In genomic region chr1:228403231-228403631, GRCh38 we compare ENCODE assay signal across 20 cellular contexts. TPM values are rescaled to one million over a fixed set of nuclear protein-coding genes. Genes with fewer than 3 reads are reported as not detected.
A peak's percentile ranks its signal among the peaks of the same experiment; 100 is the strongest.
DNase-seq lines count a peak whose midpoint lies in the region; ATAC-seq, FAIRE-seq and TF ChIP-seq lines count a peak whose summit lies in the region.
"Had no signal": no experiment of that assay in that cellular context is flagged by ENCODE, and none has a peak within 500 bp of the region (broad histone marks: within the 10 kb centered on the region; RNA-seq: fewer than 3 reads in every experiment).

No MANE protein-coding gene starts in this region.

- H3K4me1 ChIP-seq in right atrium auricular region (peaks cover 0 to 39% of the 10 kb centered on the region in 2 donors), keratinocyte (ENCODE audit: control insufficient read depth, extremely low read depth, insufficient read depth, low read length) (peaks cover 41% of the 10 kb centered on the region), Caco-2 (peaks cover 21% of the 10 kb centered on the region)
- H3K4me1 ChIP-seq: foreskin keratinocyte had no signal

- CTCF ChIA-PET in WTC11 (lab: Charles Lee): interaction anchor here (0.5 kb wide), 1 partner anchor 69 kb away, joined by 4 read pairs; no protein-coding TSS in a partner anchor
- CTCF ChIA-PET in Caco-2 (lab: Charles Lee): no interaction called here

- DNase-seq in left ventricle myocardium superior (peak; percentile 28), right atrium auricular region (ENCODE audit: low spot score) (no peak), WTC11 (ENCODE audit: low spot score) (no peak), keratinocyte (ENCODE audit: low read depth, low spot score) (no peak), Caco-2 (no peak), DMS53 treated with DMSO at 0.1 percent for 48 hours (lab: John Stamatoyannopoulos, UW; ENCODE audit: unreplicated experiment) (no peak), D721Med (ENCODE audit: insufficient read length, low spot score) (no peak)
- DNase-seq: amniotic stem cell, BE2C, cerebellar nuclear complex, left ventricle myocardium inferior, MG63, NCI-H1930, NCI-H524 treated with DMSO at 0.1 percent for 48 hours, OCI-M1, psoas muscle had no signal

- H3K9ac ChIP-seq in keratinocyte (ENCODE audit: control insufficient read depth, extremely low read depth, insufficient read depth, low read length): no peak overlapping the region

- H3K27me3 ChIP-seq in right atrium auricular region (no peaks in the 10 kb centered on the region), keratinocyte (ENCODE audit: control insufficient read depth, extremely low read depth, insufficient read depth, low read length) (no peaks in the 10 kb centered on the region), Caco-2 (replicated peaks; ENCODE audit: control insufficient read depth, insufficient read depth, low read length) (no peaks in the 10 kb centered on the region)
- H3K27me3 ChIP-seq: BE2C, foreskin keratinocyte, MG63 had no signal

- H3K9me1 ChIP-seq in keratinocyte (ENCODE audit: control insufficient read depth, extremely low read depth, insufficient read depth, low read length): peaks cover 4% of the 10 kb centered on the region

- H3K36me3 ChIP-seq in right atrium auricular region (peaks cover 10% of the 10 kb centered on the region), keratinocyte (ENCODE audit: control insufficient read depth in 2 of 2, extremely low read depth in 1 of 2, insufficient read depth in 2 of 2, low read length in 2 of 2) (peaks cover 28 to 41% of the 10 kb centered on the region in 2 experiments), Caco-2 (ENCODE audit: control insufficient read depth, insufficient read depth, low read length) (peaks cover 6% of the 10 kb centered on the region)

- intact Hi-C loops in left ventricle myocardium superior (cut with micrococcal nuclease): no loop called here
- intact Hi-C loops in Caco-2 (cut with micrococcal nuclease; ENCODE audit: unreplicated experiment): no loop called here

- POLR2A ChIA-PET in WTC11 (lab: Charles Lee): no interaction called here
- POLR2A ChIA-PET in Caco-2 (lab: Charles Lee): no interaction called here

- H3K4me3 ChIP-seq in right atrium auricular region (no peak overlapping the region), keratinocyte (ENCODE audit: control insufficient read depth in 2 of 3, extremely low read depth in 1 of 3, insufficient read depth in 2 of 3, low read depth in 1 of 3, low read length in 3 of 3) (no peak overlapping the region), Caco-2 (ENCODE audit: low read depth, low read length) (no peak overlapping the region)
- H3K4me3 ChIP-seq: left ventricle myocardium inferior, MG63, psoas muscle had no signal

- H3K27ac ChIP-seq in right atrium auricular region (no peak overlapping the region), keratinocyte (ENCODE audit: control insufficient read depth, insufficient read depth, low read length) (no peak overlapping the region)
- H3K27ac ChIP-seq: foreskin keratinocyte, left ventricle myocardium inferior, psoas muscle had no signal

- H4K20me1 ChIP-seq in keratinocyte (ENCODE audit: control insufficient read depth, extremely low read depth, insufficient read depth, low read length): peaks cover 39% of the 10 kb centered on the region

- no peak for FAIRE-seq in keratinocyte (lab: Jason Lieb, UNC)
- no peak for FAIRE-seq in D721Med (lab: Jason Lieb, UNC)
- FAIRE-seq: endometrium, H54 had no signal

- BruUV-seq in Caco-2 (replicated peaks; lab: Mats Ljungman, UMichigan): no TSS peak

- no peak overlapping the region for H3K4me3 Mint-ChIP-seq in WTC11
- no peak overlapping the region for H3K4me3 Mint-ChIP-seq in Caco-2 (ENCODE audit: unreplicated experiment)

- H3K27ac Mint-ChIP-seq in WTC11: peak overlapping the region; percentile 20; the same call in 1 of the 2 replicates
- H3K27ac Mint-ChIP-seq in Caco-2 (ENCODE audit: unreplicated experiment): no peak overlapping the region

- ATAC-seq in left ventricle myocardium superior (no peak), WTC11 (no peak)
- ATAC-seq: psoas muscle had no signal

- H3K36me3 Mint-ChIP-seq in WTC11: peaks cover 24% of the 10 kb centered on the region; the same call in 1 of the 2 replicates
- H3K36me3 Mint-ChIP-seq in Caco-2 (ENCODE audit: insufficient read depth, unreplicated experiment): peaks cover 67% of the 10 kb centered on the region

- TF ChIP-seq CTCF in right atrium auricular region (IDR thresholded peaks at IDR 0.05) (no peak), WTC11 (IDR thresholded peaks at IDR 0.05) (no peak), keratinocyte (optimal IDR thresholded peaks at IDR 0.05 in 1 of 3, IDR thresholded peaks at IDR 0.05 in 1 of 3, conservative IDR thresholded peaks at IDR 0.05 in 1 of 3; ENCODE audit: extremely low read depth in 1 of 3, insufficient read depth in 2 of 3, low read length in 3 of 3) (no peak), Caco-2 (IDR thresholded peaks at IDR 0.05; ENCODE audit: insufficient read depth in 1 of 2, low read depth in 1 of 2, low read length in 1 of 2, severe bottlenecking in 1 of 2, unreplicated experiment in 1 of 2) (no peak), D721Med (IDR thresholded peaks at IDR 0.05; ENCODE audit: insufficient read depth, missing control alignments) (no peak)

- H3K4me2 ChIP-seq in keratinocyte (ENCODE audit: control insufficient read depth, extremely low read depth, insufficient read depth, low read depth, low read length): peak overlapping the region; percentile 4

- H2AFZ ChIP-seq in keratinocyte (ENCODE audit: control insufficient read depth, low read length): no peak overlapping the region

- H3K27me3 Mint-ChIP-seq in WTC11 (ENCODE audit: low read depth) (no peaks in the 10 kb centered on the region), Caco-2 (ENCODE audit: insufficient read depth, unreplicated experiment) (no peaks in the 10 kb centered on the region)

- H3K9me3 Mint-ChIP-seq in WTC11 (no peaks in the 10 kb centered on the region), Caco-2 (ENCODE audit: unreplicated experiment) (no peaks in the 10 kb centered on the region)

- H3K9me3 ChIP-seq in right atrium auricular region (no peaks in the 10 kb centered on the region), keratinocyte (ENCODE audit: control insufficient read depth, low read depth, low read length) (no peaks in the 10 kb centered on the region), Caco-2 (no peaks in the 10 kb centered on the region)
- H3K9me3 ChIP-seq: BE2C, left ventricle myocardium inferior, MG63, psoas muscle had no signal

- dilution Hi-C loops in keratinocyte (cut with MboI; ENCODE audit: extremely low pct_ligation_motif_present, low sequenced_read_pairs): no loop called here

- H3K4me1 Mint-ChIP-seq in WTC11 (peaks cover 22% of the 10 kb centered on the region), Caco-2 (ENCODE audit: low read depth, unreplicated experiment) (peaks cover 15% of the 10 kb centered on the region)

- H3K79me2 ChIP-seq in keratinocyte (ENCODE audit: control insufficient read depth, insufficient read depth, low read length): peaks cover 83% of the 10 kb centered on the region

TF ChIP-seq in WTC11, 78 proteins besides CTCF, POLR2A, EP300 and RAD21 (continues in another document):
- no peak for TF ChIP-seq MAX (CRISPR knock-in tag; IDR thresholded peaks at IDR 0.05)
- TF ChIP-seq FOXP1 (CRISPR knock-in tag; IDR thresholded peaks at IDR 0.05; ENCODE audit: borderline replicate concordance): no peak
- no peak for TF ChIP-seq ZNF219 (CRISPR knock-in tag; IDR thresholded peaks at IDR 0.05; ENCODE audit: borderline replicate concordance)
- no peak for TF ChIP-seq ZMAT4 (CRISPR knock-in tag; IDR thresholded peaks at IDR 0.05)
- no peak for TF ChIP-seq NR1H2 (CRISPR knock-in tag; IDR thresholded peaks at IDR 0.05)
- no peak for TF ChIP-seq E2F4 (CRISPR knock-in tag; IDR thresholded peaks at IDR 0.05; ENCODE audit: borderline replicate concordance, low read depth)

RNA-seq across cellular contexts. Expression of gene TRIM11, which starts 3.4 kb away (rescaled TPM):
- total RNA-seq in left ventricle myocardium superior (7.6 TPM), right atrium auricular region (1 to 10 TPM; 5.5 to 9.8 TPM), WTC11 (2021) (27.9 to 34.3 TPM (median 28.4 TPM) in 3 replicates), Caco-2 (2022) (48.3 and 51.7 TPM in 2 replicates)
- polyA plus RNA-seq in keratinocyte: 9.9 to 14.8 TPM (median 11.8 TPM) in 3 replicates
- 8.8 TPM for polyA plus RNA-seq in keratinocyte (2011; ENCODE audit: low read depth)
- polyA plus RNA-seq in keratinocyte (2011; cell fraction: cytosol; rRNA removed): 6.3 and 12.5 TPM in 2 replicates
- polyA plus RNA-seq in keratinocyte (2011; cell fraction: nucleus; rRNA removed): 32.0 and 36.2 TPM in 2 replicates
- 18.7 and 19.5 TPM in 2 replicates for polyA plus RNA-seq in keratinocyte (2012; ENCODE audit: low replicate concordance)
- 11.3 to 15.6 TPM (median 11.3 TPM) in 3 replicates for polyA minus RNA-seq in keratinocyte
- 19.2 TPM for polyA minus RNA-seq in keratinocyte (2011; cell fraction: cytosol; rRNA and poly(A)+ RNA removed)
- 16.8 and 20.7 TPM in 2 replicates for polyA minus RNA-seq in keratinocyte (2011; cell fraction: nucleus; rRNA and poly(A)+ RNA removed)

RNA-seq across cellular contexts. Expression of gene TRIM17, which starts 13.4 kb away (rescaled TPM):
- 0.50 TPM for total RNA-seq in left ventricle myocardium superior
- total RNA-seq in right atrium auricular region: not detected
- total RNA-seq in WTC11 (2021): 1.5 to 2.7 TPM (median 2.6 TPM) in 3 replicates
- polyA plus RNA-seq in keratinocyte: 0.14 to 0.53 TPM (median 0.24 TPM) in 3 replicates
- 1.7 TPM for polyA plus RNA-seq in keratinocyte (2011; ENCODE audit: low read depth)
- 0.13 TPM in 2 replicates for polyA plus RNA-seq in keratinocyte (2011; cell fraction: cytosol; rRNA removed)
- polyA plus RNA-seq in keratinocyte (2011; cell fraction: nucleus; rRNA removed): 2.2 and 2.3 TPM in 2 replicates
- 0.18 and 1.6 TPM in 2 replicates for polyA plus RNA-seq in keratinocyte (2012; ENCODE audit: low replicate concordance)
- polyA minus RNA-seq in keratinocyte: 0.32 to 1.4 TPM (median 0.43 TPM) in 3 replicates
- not detected for polyA minus RNA-seq in keratinocyte (2011; cell fraction: cytosol; rRNA and poly(A)+ RNA removed)
- polyA minus RNA-seq in keratinocyte (2011; cell fraction: nucleus; rRNA and poly(A)+ RNA removed): 0.63 and 0.78 TPM in 2 replicates
- 4.0 and 4.5 TPM in 2 replicates for total RNA-seq in Caco-2 (2022)
- total RNA-seq: myocyte, psoas muscle had no signal
